8 cellular contexts compared by ENCODE assay signal in the genomic region with DNA sequence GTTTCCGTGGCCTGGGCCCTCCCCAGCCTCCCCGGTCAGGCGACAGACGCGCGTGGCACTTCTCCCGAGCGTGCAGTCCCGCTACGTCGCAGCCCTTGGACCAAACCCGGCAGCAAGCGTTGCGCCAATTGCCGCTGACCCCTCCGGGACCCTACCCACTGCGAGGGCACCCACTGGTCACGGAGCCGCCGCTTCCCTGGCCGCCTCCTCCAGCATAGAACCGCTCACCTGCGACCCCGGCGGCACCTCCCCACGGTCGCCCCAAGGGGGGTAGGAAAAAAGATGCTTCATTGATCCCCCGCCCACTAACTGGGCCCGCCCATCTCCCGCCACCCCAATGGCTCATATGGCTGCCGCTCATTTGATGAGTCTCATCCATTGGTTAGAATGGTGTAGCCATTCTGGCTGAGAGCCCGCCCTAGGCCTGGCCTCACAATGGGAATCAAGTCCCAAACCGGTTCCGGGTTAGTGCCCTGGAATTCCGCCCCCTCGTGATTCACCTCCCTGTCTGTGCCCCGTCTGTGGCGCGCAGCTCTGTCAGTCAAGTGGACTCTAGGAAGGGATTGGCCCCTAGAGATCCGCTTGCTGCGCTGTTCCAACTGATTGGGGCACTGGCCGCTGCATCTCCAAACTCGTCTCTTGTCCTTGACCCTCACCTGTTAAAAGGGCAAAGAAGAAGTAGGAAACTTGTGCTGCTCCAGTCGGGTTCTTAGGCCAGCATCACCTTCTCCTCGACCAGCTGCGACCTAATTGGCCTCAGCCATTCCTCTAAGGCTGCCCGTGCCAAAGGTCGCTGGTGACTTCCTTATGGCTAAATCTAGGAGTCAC. TPM values are rescaled to one million over a fixed set of nuclear protein-coding genes. Genes with fewer than 3 reads are reported as not detected.
DNase-seq lines count a peak whose midpoint lies in the region; ATAC-seq, FAIRE-seq and TF ChIP-seq lines count a peak whose summit lies in the region.

A gene (minus strand): TSS at position 274 of the 828 bp plus-strand sequence. CDS start 11,323 bp downstream, outside the sequence.

- TF ChIP-seq CTCF in D721Med (IDR thresholded peaks at IDR 0.05; ENCODE audit: insufficient read depth, missing control alignments) (no peak), PC-3 (conservative IDR thresholded peaks at IDR 0.05; ENCODE audit: low read depth, low read length) (no peak), mucosa of descending colon (IDR thresholded peaks at IDR 0.05) (no peak)

- H3K4me3 Mint-ChIP-seq in IgD-negative memory B cell, result peak within 1 kb of the TSS; percentile 89 to 99 (median 96)

- no peak for FAIRE-seq in D721Med (lab: Jason Lieb, UNC)

- no peaks in the 10 kb centered on the region for H3K9me3 ChIP-seq in PC-3 (ENCODE audit: low read length)
- H3K9me3 ChIP-seq in mucosa of descending colon, result no peaks in the 10 kb centered on the region

- peaks cover 5% of the 10 kb centered on the region for H3K36me3 Mint-ChIP-seq in IgD-negative memory B cell

- intact Hi-C loops in PC-3 (cut with micrococcal nuclease) (loop anchor here (1.0 to 5.0 kb wide), 3 partner anchors 55 to 100 kb away; a partner anchor contains a TSS), mucosa of descending colon (cut with DNase I, micrococcal nuclease) (loop anchor here in 1 of 2 donors (10.0 kb wide), 1 partner anchor 53 kb away; a partner anchor contains a TSS)

- H3K27ac Mint-ChIP-seq in IgD-negative memory B cell, result peak within 1 kb of the TSS; percentile 75 to 97 (median 83)

- peak within 1 kb of the TSS; percentile 91 for H3K4me3 ChIP-seq in PC-3 (ENCODE audit: low read length)
- peak within 1 kb of the TSS; percentile 60 for H3K4me3 ChIP-seq in mucosa of descending colon

- ATAC-seq in GM21528 (IDR thresholded peaks at IDR 0.05; ENCODE audit: low FRiP score, unreplicated experiment) (peak; percentile 99), PC-3 (peak; percentile 97), mucosa of descending colon (peak; percentile 99)

- H3K4me1 Mint-ChIP-seq in IgD-negative memory B cell, result peaks cover 28 to 38% (median 34%) of the 10 kb centered on the region in 3 donors

- H3K27ac ChIP-seq in PC-3 (ENCODE audit: low read length) (peak within 1 kb of the TSS; percentile 9; the same call in 1 of the 2 replicates), epithelial cell of prostate (peak within 1 kb of the TSS; percentile 33)

- H4K20me1 ChIP-seq in PC-3 (ENCODE audit: low read length), result no peaks in the 10 kb centered on the region

- peak; percentile 25 for DNase-seq in D721Med (ENCODE audit: insufficient read length, low spot score)
- DNase-seq in PC-3, result peak; percentile 100
- DNase-seq in activated T-cell treated with anti-CD3 and anti-CD28 coated beads for 48 hours (ENCODE audit: low read depth), result peak; percentile 91
- DNase-seq in epithelial cell of prostate (ENCODE audit: low read depth, low spot score), result peak; percentile 97
- DNase-seq in mucosa of descending colon, result peak; percentile 98 to 99 (median 99)
- peak; percentile 93 for DNase-seq in stimulated activated CD8-positive, alpha-beta memory T cell treated with anti-CD3 and anti-CD28 coated beads, Interleukin-4, amount 100 ng/mL, for 24 hours (ENCODE audit: low read depth)

- 0 out of 2 replicates have a peak, but pooled peaks cover 3% of the 10 kb centered on the region for H3K36me3 ChIP-seq in PC-3 (ENCODE audit: low read depth, low read length)
- no peaks in the 10 kb centered on the region for H3K36me3 ChIP-seq in mucosa of descending colon (ENCODE audit: low read depth)

- peak within 1 kb of the TSS; percentile 74 for H3K9ac ChIP-seq in PC-3 (ENCODE audit: low read length)

- no TSS peak for BruUV-seq in PC-3 (replicated peaks; lab: Mats Ljungman, UMichigan)

- H3F3A ChIP-seq in PC-3 (ENCODE audit: low read length, unreplicated experiment), result no peaks in the 10 kb centered on the region

- CTCF ChIA-PET in PC-3 (lab: Charles Lee), result no interaction called here

- H3K4me1 ChIP-seq in PC-3 (ENCODE audit: insufficient read depth, low read length), result peaks cover 28% of the 10 kb centered on the region
- peaks cover 3% of the 10 kb centered on the region for H3K4me1 ChIP-seq in mucosa of descending colon (ENCODE audit: low read depth)

- peaks cover 47% of the 10 kb centered on the region for H3K79me2 ChIP-seq in PC-3 (ENCODE audit: low read length)

- peak within 1 kb of the TSS; percentile 83 for H3K4me2 ChIP-seq in PC-3 (ENCODE audit: low read length)

- H3K27me3 ChIP-seq in PC-3 (ENCODE audit: low read length), result no peaks in the 10 kb centered on the region

- no peaks in the 10 kb centered on the region for H3K27me3 Mint-ChIP-seq in IgD-negative memory B cell

- H3K9me2 ChIP-seq in PC-3 (replicated peaks; ENCODE audit: low read length), result no peaks in the 10 kb centered on the region

- H3K9me3 Mint-ChIP-seq in IgD-negative memory B cell, result no peaks in the 10 kb centered on the region

- POLR2A ChIA-PET in PC-3 (lab: Charles Lee; ENCODE audit: unreplicated experiment), result no interaction called here

- H2AFZ ChIP-seq in PC-3 (ENCODE audit: low read length), result peak within 1 kb of the TSS; percentile 89

RNA-seq across cellular contexts. Expression of the gene that starts here (rescaled TPM):
- polyA plus RNA-seq in IgD-negative memory B cell, result 6.6 TPM
- total RNA-seq in PC-3 (2014; rRNA removed) (18.0 and 33.7 TPM in 2 replicates), mucosa of descending colon (10 to 100 TPM in 1 of 3 donors, 1 to 10 TPM in 2; 6.2 to 21.3 (median 7.8) TPM)

Comparison
In these comparisons a context has a peak if more than half of its experiments do, and no peak if none do; other contexts are left out.
1. Peak in every context shown above with its lines: DNase-seq, ATAC-seq, H3K4me3 ChIP-seq and H3K27ac ChIP-seq.
2. DNase-seq: peak in every context shown above with its lines; median percentile 100 in PC-3; 99 in mucosa of descending colon; 97 in epithelial cell of prostate; 93 in stimulated activated CD8-positive, alpha-beta memory T cell treated with anti-CD3 and anti-CD28 coated beads, Interleukin-4, amount 100 ng/mL, for 24 hours; 91 in activated T-cell treated with anti-CD3 and anti-CD28 coated beads for 48 hours; 25 in D721Med.